20 cellular contexts compared by ENCODE assay signal in genomic region chr1:68011786-68012375, GRCh38. TPM values are rescaled to one million over a fixed set of nuclear protein-coding genes. Genes with fewer than 3 reads are reported as not detected.
DNase-seq lines count a peak whose midpoint lies in the region; ATAC-seq, FAIRE-seq and TF ChIP-seq lines count a peak whose summit lies in the region.
"Had no signal": no experiment of that assay in that cellular context is flagged by ENCODE, and none has a peak within 500 bp of the region (broad histone marks: within the 10 kb centered on the region; RNA-seq: fewer than 3 reads in every experiment).

No MANE protein-coding gene starts in this region.

- no peak overlapping the region for H2BK5ac ChIP-seq in IMR-90 (ENCODE audit: low read depth, low read length, poor library complexity, severe bottlenecking)

- H3K14ac ChIP-seq in IMR-90 (replicated peaks; ENCODE audit: low read depth, low read length): no peak overlapping the region; the same call in 1 of the 2 replicates

- no peak overlapping the region for H4K91ac ChIP-seq in IMR-90 (ENCODE audit: insufficient read depth, low read depth, low read length)

- no peak overlapping the region for H3K4me2 ChIP-seq in IMR-90 (ENCODE audit: low read depth, low read length)
- H3K4me2 ChIP-seq in keratinocyte (ENCODE audit: control insufficient read depth, extremely low read depth, insufficient read depth, low read depth, low read length): no peak overlapping the region

- H3K9ac ChIP-seq in IMR-90 (ENCODE audit: low read depth, low read length) (no peak overlapping the region), keratinocyte (ENCODE audit: control insufficient read depth, extremely low read depth, insufficient read depth, low read length) (no peak overlapping the region)

- H2BK20ac ChIP-seq in IMR-90 (ENCODE audit: low read depth, low read length): no peak overlapping the region

- H2AK5ac ChIP-seq in IMR-90 (ENCODE audit: low read depth, low read length): no peak overlapping the region

- H3K9me3 ChIP-seq in IMR-90 (ENCODE audit: control insufficient read depth, insufficient read depth, low read length) (no peaks in the 10 kb centered on the region), keratinocyte (ENCODE audit: control insufficient read depth, low read depth, low read length) (no peaks in the 10 kb centered on the region), SJCRH30 (replicated peaks) (no peaks in the 10 kb centered on the region)
- H3K9me3 ChIP-seq: Caco-2, colonic mucosa, tibial nerve had no signal

- peak; percentile 48; the same call in 1 of the 2 replicates for ATAC-seq in IMR-90 (ENCODE audit: low read depth)
- ATAC-seq: activated CD8-positive, alpha-beta T cell treated with anti-CD3 and anti-CD28 coated beads for 36 hours; activated T-cell treated with anti-CD3 and anti-CD28 coated beads, Interleukin-2, amount 50 U/mL, for 4 hours; naive thymus-derived CD8-positive, alpha-beta T cell; stimulated activated naive CD8-positive, alpha-beta T cell treated with anti-CD3 and anti-CD28 coated beads, Interleukin-15, amount 100 ng/mL, for 72 hours had no signal

- CTCF ChIA-PET in IMR-90 (lab: Yijun Ruan, JAX): interaction anchor here (2.0 kb wide), 1 partner anchor 158 kb away, joined by 7 read pairs; no protein-coding TSS in a partner anchor

- no CpG with 5 or more reads among the region's 2 CpGs for WGBS in IMR-90 (ENCODE audit: extremely low coverage in 2 of 2, insufficient read length in 1 of 2), 2 experiments

- BruUV-seq in IMR-90 (replicated peaks; lab: Mats Ljungman, UMichigan): no TSS peak

- H2BK120ac ChIP-seq in IMR-90 (ENCODE audit: low read depth, low read length): no peak overlapping the region

- H3K4me1 ChIP-seq in IMR-90 (ENCODE audit: control insufficient read depth, insufficient read depth, low read length) (no peaks in the 10 kb centered on the region; the same call in 1 of the 2 replicates), keratinocyte (ENCODE audit: control insufficient read depth, extremely low read depth, insufficient read depth, low read length) (peaks cover 18% of the 10 kb centered on the region), SJCRH30 (peaks cover 13% of the 10 kb centered on the region)
- H3K4me1 ChIP-seq: Caco-2, colonic mucosa, tibial nerve had no signal

- DNase-seq in IMR-90 (peak; percentile 18), cardiac fibroblast (ENCODE audit: low read depth in 2 of 2) (peak; percentile 8 to 9), keratinocyte (ENCODE audit: low read depth, low spot score) (no peak), activated gamma-delta T cell (lab: John Stamatoyannopoulos, UW) (no peak), coronary artery (ENCODE audit: low spot score) (no peak), SJCRH30 (no peak)
- no peak for DNase-seq in NK-92 treated with Interleukin-12 subunit alpha and Interleukin-12 subunit beta, amount 100 ng/mL, for 24 hours (lab: John Stamatoyannopoulos, UW)
- DNase-seq: activated CD8-positive, alpha-beta T cell treated with anti-CD3 and anti-CD28 coated beads for 36 hours; activated T-cell treated with anti-CD3 and anti-CD28 coated beads, Interleukin-2, amount 50 U/mL, for 4 hours; Caco-2; colonic mucosa; EL; endodermal cell; naive thymus-derived CD8-positive, alpha-beta T cell; NCI-H2081 treated with DMSO at 0.1 percent for 48 hours; stimulated activated CD4-positive, alpha-beta T cell treated with anti-CD3 and anti-CD28 coated beads, Interleukin-4, amount 100 ng/mL, for 1 hour; stimulated activated naive CD8-positive, alpha-beta T cell treated with anti-CD3 and anti-CD28 coated beads, Interleukin-15, amount 100 ng/mL, for 72 hours; T1000 had no signal

- H2AK9ac ChIP-seq in IMR-90 (replicated peaks; ENCODE audit: low read depth, low read length, poor library complexity): no peak overlapping the region

- dilution Hi-C loops in IMR-90 (cut with HindIII; ENCODE audit: low sequenced_read_pairs, unreplicated experiment) (no loop called here), keratinocyte (cut with MboI; ENCODE audit: extremely low pct_ligation_motif_present, low sequenced_read_pairs) (no loop called here)

- no peak overlapping the region for H4K5ac ChIP-seq in IMR-90 (ENCODE audit: low read depth, low read length)

- H3K27me3 ChIP-seq in IMR-90 (ENCODE audit: control insufficient read depth, insufficient read depth, low read length): no peaks in the 10 kb centered on the region
- H3K27me3 ChIP-seq in keratinocyte (ENCODE audit: control insufficient read depth, extremely low read depth, insufficient read depth, low read length): no peaks in the 10 kb centered on the region
- no peaks in the 10 kb centered on the region for H3K27me3 ChIP-seq in SJCRH30
- H3K27me3 ChIP-seq: colonic mucosa, tibial nerve had no signal

- no peak overlapping the region; a peak in 1 of 4 replicates for H4K8ac ChIP-seq in IMR-90 (ENCODE audit: low read depth in 2 of 2, low read length in 2 of 2)

- no peak overlapping the region for H3K18ac ChIP-seq in IMR-90 (ENCODE audit: low read depth, low read length)

- no peak for TF ChIP-seq RAD21 in IMR-90 (IDR thresholded peaks at IDR 0.05; ENCODE audit: low read length)

- H3K23ac ChIP-seq in IMR-90 (ENCODE audit: low read depth, low read length): no peak overlapping the region

- no peaks in the 10 kb centered on the region for H3K79me1 ChIP-seq in IMR-90 (ENCODE audit: low read depth in 1 of 2, low read length in 2 of 2)

- intact Hi-C loops in IMR-90 (cut with micrococcal nuclease): loop anchor here (2.0 kb wide), 1 partner anchor 245 kb away; no protein-coding TSS in a partner anchor

- no peak overlapping the region for H2BK15ac ChIP-seq in IMR-90 (ENCODE audit: low read depth, low read length)

- no peaks in the 10 kb centered on the region for H3K79me2 ChIP-seq in keratinocyte (ENCODE audit: control insufficient read depth, insufficient read depth, low read length)

- H2AFZ ChIP-seq in IMR-90 (replicated peaks; ENCODE audit: low read length, poor library complexity) (no peak overlapping the region), keratinocyte (ENCODE audit: control insufficient read depth, low read length) (no peak overlapping the region)

- H3K27ac ChIP-seq in IMR-90 (ENCODE audit: insufficient read depth, low read length): no peak overlapping the region
- no peak overlapping the region for H3K27ac ChIP-seq in keratinocyte (ENCODE audit: control insufficient read depth, insufficient read depth, low read length)
- H3K27ac ChIP-seq in coronary artery: no peak overlapping the region
- no peak overlapping the region for H3K27ac ChIP-seq in SJCRH30
- H3K27ac ChIP-seq: colonic mucosa, tibial nerve had no signal

- FAIRE-seq in keratinocyte (lab: Jason Lieb, UNC): peak; percentile 26

- in situ Hi-C loops in IMR-90 (cut with MboI; ENCODE audit: low sequenced_read_pairs): no loop called here

- no peak for TF ChIP-seq CTCF in IMR-90 (conservative IDR thresholded peaks at IDR 0.05; ENCODE audit: low read depth, low read length)
- no peak for TF ChIP-seq CTCF in cardiac fibroblast (IDR thresholded peaks at IDR 0.05; ENCODE audit: low read depth, low read length)
- TF ChIP-seq CTCF in keratinocyte (optimal IDR thresholded peaks at IDR 0.05 in 1 of 3, IDR thresholded peaks at IDR 0.05 in 1 of 3, conservative IDR thresholded peaks at IDR 0.05 in 1 of 3; ENCODE audit: extremely low read depth in 1 of 3, insufficient read depth in 2 of 3, low read length in 3 of 3): no peak
- no peak for TF ChIP-seq CTCF in coronary artery (IDR thresholded peaks at IDR 0.05)

- no peak for TF ChIP-seq POLR2A in IMR-90 (IDR thresholded peaks at IDR 0.05; ENCODE audit: low read depth, low read length)

- no peak overlapping the region for H3K4ac ChIP-seq in IMR-90 (ENCODE audit: low read depth, low read length)

- no peaks in the 10 kb centered on the region for H3K36me3 ChIP-seq in IMR-90 (ENCODE audit: control insufficient read depth, insufficient read depth, low read length)
- H3K36me3 ChIP-seq in keratinocyte (ENCODE audit: control insufficient read depth in 2 of 2, extremely low read depth in 1 of 2, insufficient read depth in 2 of 2, low read length in 2 of 2): no peaks in the 10 kb centered on the region
- no peaks in the 10 kb centered on the region for H3K36me3 ChIP-seq in SJCRH30
- H3K36me3 ChIP-seq: colonic mucosa, tibial nerve had no signal

- no peak overlapping the region for H3K56ac ChIP-seq in IMR-90 (ENCODE audit: extremely low read depth, insufficient read depth, low read length)

- H3K4me3 ChIP-seq in IMR-90 (ENCODE audit: insufficient read depth, low read depth, low read length) (no peak overlapping the region), cardiac fibroblast (replicated peaks in 1 of 2; ENCODE audit: low read depth in 2 of 2, low read length in 2 of 2) (no peak overlapping the region), keratinocyte (ENCODE audit: control insufficient read depth in 2 of 3, extremely low read depth in 1 of 3, insufficient read depth in 2 of 3, low read depth in 1 of 3, low read length in 3 of 3) (no peak overlapping the region), coronary artery (no peak overlapping the region), SJCRH30 (no peak overlapping the region)
- H3K4me3 ChIP-seq: colonic mucosa, tibial nerve had no signal

- POLR2A ChIA-PET in IMR-90 (lab: Charles Lee; ENCODE audit: unreplicated experiment): no interaction called here

- H3K9me1 ChIP-seq in IMR-90 (ENCODE audit: insufficient read depth, low read length): no peaks in the 10 kb centered on the region
- H3K9me1 ChIP-seq in keratinocyte (ENCODE audit: control insufficient read depth, extremely low read depth, insufficient read depth, low read length): no peaks in the 10 kb centered on the region

- H4K20me1 ChIP-seq in IMR-90 (ENCODE audit: insufficient read depth, low read length) (no peaks in the 10 kb centered on the region), keratinocyte (ENCODE audit: control insufficient read depth, extremely low read depth, insufficient read depth, low read length) (no peaks in the 10 kb centered on the region)

RNA-seq across cellular contexts. Expression of gene DIRAS3, which starts 38.5 kb away (rescaled TPM):
- total RNA-seq in IMR-90 (2012; rRNA removed): 8.3 and 8.6 TPM in 2 replicates
- polyA plus RNA-seq in IMR-90 (2012; rRNA removed) (14.5 and 14.6 TPM in 2 replicates), keratinocyte (0.14 to 0.23 TPM (median 0.20 TPM) in 3 replicates)
- polyA plus RNA-seq in IMR-90 (2012; cell fraction: cytosol; rRNA removed): 11.7 and 13.0 TPM in 2 replicates
- polyA plus RNA-seq in IMR-90 (2012; cell fraction: nucleus; rRNA removed; ENCODE audit: low replicate concordance): 5.9 and 6.8 TPM in 2 replicates
- polyA plus RNA-seq in keratinocyte (2011; ENCODE audit: low read depth): not detected
- polyA plus RNA-seq in keratinocyte (2011; cell fraction: cytosol; rRNA removed): 0.10 and 0.13 TPM in 2 replicates
- 0.29 and 0.57 TPM in 2 replicates for polyA plus RNA-seq in keratinocyte (2011; cell fraction: nucleus; rRNA removed)
- polyA plus RNA-seq in keratinocyte (2012; ENCODE audit: low replicate concordance): 0.07 and 0.21 TPM in 2 replicates
- 0.32 to 0.53 TPM in 2 of 3 replicates, not detected in the other for polyA minus RNA-seq in keratinocyte
- polyA minus RNA-seq in keratinocyte (2011; cell fraction: cytosol; rRNA and poly(A)+ RNA removed): not detected
- polyA minus RNA-seq in keratinocyte (2011; cell fraction: nucleus; rRNA and poly(A)+ RNA removed): 0.32 TPM in 1 of 2 replicates, not detected in the other
- total RNA-seq in SJCRH30 (2014; rRNA removed; shearing (Covaris generic)): 0.41 and 0.42 TPM in 2 replicates
- total RNA-seq: activated T-cell treated with anti-CD3 and anti-CD28 coated beads, Interleukin-2, amount 50 U/mL, for 4 hours; Caco-2; naive thymus-derived CD8-positive, alpha-beta T cell; NCI-H460 had no signal
- polyA plus RNA-seq: naive thymus-derived CD8-positive, alpha-beta T cell had no signal

Comparison
In these comparisons a context has a peak if more than half of its experiments do, and no peak if none do; other contexts are left out.
1. DNase-seq: peak in IMR-90 (single experiment) and cardiac fibroblast (2 of 2); none in keratinocyte (single experiment), activated gamma-delta T cell (single experiment), coronary artery (single experiment), NK-92 treated with Interleukin-12 subunit alpha and Interleukin-12 subunit beta, amount 100 ng/mL, for 24 hours (single experiment) and SJCRH30 (0 of 2).